Comparison of ENCODE assay signal across 8 cellular contexts in the genomic region with DNA sequence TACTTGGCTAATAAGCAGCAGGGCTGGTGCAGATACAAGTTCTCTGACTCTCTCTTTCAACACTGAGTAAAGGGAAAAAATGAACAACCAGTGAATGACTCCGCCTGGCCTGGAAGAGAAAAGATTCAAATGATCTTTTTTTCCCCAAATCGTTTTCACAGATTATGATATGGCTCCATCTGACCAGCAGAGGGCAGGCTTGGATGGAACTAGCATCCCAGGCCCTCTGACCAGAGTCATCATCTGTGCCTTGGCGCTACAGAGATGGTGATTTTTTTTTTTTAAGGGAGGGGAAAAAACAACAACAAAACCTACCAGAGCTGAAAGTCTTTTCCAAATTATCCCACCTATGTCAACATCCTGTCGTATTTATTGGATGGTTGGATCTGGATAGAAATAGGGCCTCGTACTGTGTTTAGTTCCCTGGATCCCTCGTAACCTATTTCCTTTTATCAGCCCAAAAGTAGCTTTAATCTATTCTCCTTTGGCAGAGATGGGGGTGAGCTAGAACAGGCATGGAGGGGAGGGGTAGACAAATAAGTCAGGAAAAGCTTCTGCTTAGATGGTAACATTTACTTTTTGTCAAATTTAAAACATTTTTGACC.
DNase-seq lines count a peak whose midpoint lies in the region; ATAC-seq and TF ChIP-seq lines count a peak whose summit lies in the region.

No MANE protein-coding gene starts in this region.

- H3K23ac ChIP-seq in mesenchymal stem cell (ENCODE audit: low read length in 2 of 2) = no peak overlapping the region

- no peaks in the 10 kb centered on the region for H3K27me3 ChIP-seq in endodermal cell (ENCODE audit: control insufficient read depth, insufficient read depth, low read length, poor library complexity, severe bottlenecking)
- H3K27me3 ChIP-seq in mesenchymal stem cell (ENCODE audit: control insufficient read depth in 1 of 2, insufficient read depth in 1 of 2, low read length in 2 of 2) = no peaks in the 10 kb centered on the region

- H3K18ac ChIP-seq in mesenchymal stem cell (ENCODE audit: low read depth in 1 of 2, low read length in 2 of 2) = no peak overlapping the region

- no peaks in the 10 kb centered on the region for H3K36me3 ChIP-seq in endodermal cell (ENCODE audit: control insufficient read depth, insufficient read depth, low read length)
- peaks cover 0 to 4% of the 10 kb centered on the region in 2 experiments for H3K36me3 ChIP-seq in mesenchymal stem cell (ENCODE audit: control insufficient read depth in 1 of 2, insufficient read depth in 2 of 2, low read depth in 1 of 2, low read length in 2 of 2)

- no peak overlapping the region for H4K8ac ChIP-seq in mesenchymal stem cell (ENCODE audit: low read length)

- H2BK5ac ChIP-seq in mesenchymal stem cell (ENCODE audit: low read depth, low read length, poor library complexity, severe bottlenecking) = no peak overlapping the region

- H3K4me1 ChIP-seq in endodermal cell (ENCODE audit: control insufficient read depth, insufficient read depth, low read length) (no peaks in the 10 kb centered on the region), mesenchymal stem cell (ENCODE audit: control insufficient read depth, insufficient read depth, low read depth, low read length) (no peaks in the 10 kb centered on the region)

- H3K79me1 ChIP-seq in mesenchymal stem cell (replicated peaks; ENCODE audit: low read length, poor library complexity, severe bottlenecking) = peaks cover 1% of the 10 kb centered on the region

- no peak overlapping the region for H3K4me2 ChIP-seq in mesenchymal stem cell (ENCODE audit: low read length, poor library complexity, severe bottlenecking)

- H3K4me3 ChIP-seq in endodermal cell (ENCODE audit: low read length) (no peak overlapping the region), mesenchymal stem cell (ENCODE audit: insufficient read depth in 1 of 2, low read depth in 1 of 2, low read length in 2 of 2) (peak overlapping the region in 1 of 2 experiments; percentile 17)

- no peak overlapping the region for H2BK15ac ChIP-seq in mesenchymal stem cell (ENCODE audit: low read depth, poor library complexity, severe bottlenecking)

- no peaks in the 10 kb centered on the region for H3K9me3 ChIP-seq in endodermal cell (ENCODE audit: control insufficient read depth, low read length)
- H3K9me3 ChIP-seq in mesenchymal stem cell (ENCODE audit: control insufficient read depth, low read length) = no peaks in the 10 kb centered on the region

- no peak overlapping the region for H2AK5ac ChIP-seq in mesenchymal stem cell (ENCODE audit: low read length, severe bottlenecking)

- H3K9me3 Mint-ChIP-seq in endodermal cell = no peaks in the 10 kb centered on the region
- no peaks in the 10 kb centered on the region for H3K9me3 Mint-ChIP-seq in stimulated activated effector memory CD8-positive, alpha-beta T cell treated with anti-CD3 and anti-CD28 coated beads, Interleukin-12 subunit alpha, Interleukin-12 subunit beta, amount 100 ng/mL, for 72 hours

- H2BK12ac ChIP-seq in mesenchymal stem cell (ENCODE audit: low read length in 2 of 2) = no peak overlapping the region

- H3K9ac ChIP-seq in endodermal cell (ENCODE audit: extremely low read depth, low read length, poor library complexity, severe bottlenecking) (no peak overlapping the region), mesenchymal stem cell (ENCODE audit: low read length) (peak overlapping the region; percentile 76)

- no peak overlapping the region for H3K4ac ChIP-seq in mesenchymal stem cell (ENCODE audit: low read depth in 1 of 2, low read length in 2 of 2)

- H4K91ac ChIP-seq in mesenchymal stem cell (ENCODE audit: low read length) = no peak overlapping the region

- H3K4me1 Mint-ChIP-seq in endodermal cell = no peaks in the 10 kb centered on the region
- no peaks in the 10 kb centered on the region for H3K4me1 Mint-ChIP-seq in stimulated activated effector memory CD8-positive, alpha-beta T cell treated with anti-CD3 and anti-CD28 coated beads, Interleukin-12 subunit alpha, Interleukin-12 subunit beta, amount 100 ng/mL, for 72 hours

- TF ChIP-seq CTCF in endodermal cell (conservative IDR thresholded peaks at IDR 0.05) = peak; percentile 90

- no peak overlapping the region for H2BK120ac ChIP-seq in mesenchymal stem cell (ENCODE audit: low read depth, low read length)

- ATAC-seq in HG02678 (IDR thresholded peaks at IDR 0.05; ENCODE audit: unreplicated experiment) = peak; percentile 86
- peak; percentile 70 for ATAC-seq in stimulated activated effector memory CD8-positive, alpha-beta T cell treated with anti-CD3 and anti-CD28 coated beads, Interleukin-12 subunit alpha, Interleukin-12 subunit beta, amount 100 ng/mL, for 72 hours

- H3K27me3 Mint-ChIP-seq in endodermal cell (ENCODE audit: insufficient read depth) = peaks cover 2% of the 10 kb centered on the region

- no peaks in the 10 kb centered on the region for H3K36me3 Mint-ChIP-seq in endodermal cell (ENCODE audit: low read depth)
- H3K36me3 Mint-ChIP-seq in stimulated activated effector memory CD8-positive, alpha-beta T cell treated with anti-CD3 and anti-CD28 coated beads, Interleukin-12 subunit alpha, Interleukin-12 subunit beta, amount 100 ng/mL, for 72 hours = no peaks in the 10 kb centered on the region

- H3K27ac Mint-ChIP-seq in endodermal cell = no peak overlapping the region
- no peak overlapping the region for H3K27ac Mint-ChIP-seq in stimulated activated effector memory CD8-positive, alpha-beta T cell treated with anti-CD3 and anti-CD28 coated beads, Interleukin-12 subunit alpha, Interleukin-12 subunit beta, amount 100 ng/mL, for 72 hours

- H3K27ac ChIP-seq in endodermal cell (ENCODE audit: low read depth, low read length) (no peak overlapping the region), mesenchymal stem cell (ENCODE audit: low read length, poor library complexity, severe bottlenecking) (no peak overlapping the region)

- 61 to 71% methylated on average over 1 to 4 of the region's 6 CpGs for WGBS in endodermal cell (ENCODE audit: insufficient coverage in 1 of 2, insufficient read length in 1 of 2), 2 experiments
- 5% methylated on average over 2 of the region's 6 CpGs for WGBS in mesenchymal stem cell

- H3K14ac ChIP-seq in mesenchymal stem cell (ENCODE audit: low read length in 2 of 2) = no peak overlapping the region

- DNase-seq in activated CD4-positive, alpha-beta T cell treated with anti-CD3 and anti-CD28 coated beads for 24 hours (ENCODE audit: low read depth in 2 of 2) = peak; percentile 19 to 40
- DNase-seq in activated CD4-positive, alpha-beta T cell treated with anti-CD3 and anti-CD28 coated beads for 1 hour = no peak
- DNase-seq in NCI-H1694 treated with DMSO at 0.1 percent for 48 hours (lab: John Stamatoyannopoulos, UW) = peak; percentile 11
- DNase-seq in activated CD4-positive, alpha-beta T cell treated with anti-CD3 and anti-CD28 coated beads for 4 hours = peak; percentile 18 to 20
- DNase-seq in endodermal cell = peak; percentile 83
- DNase-seq in mesenchymal stem cell = peak; percentile 67
- peak; percentile 8 to 63 for DNase-seq in stimulated activated effector memory CD8-positive, alpha-beta T cell treated with anti-CD3 and anti-CD28 coated beads, Interleukin-12 subunit alpha, Interleukin-12 subunit beta, amount 100 ng/mL, for 72 hours (ENCODE audit: low spot score in 2 of 2)

- H3K4me3 Mint-ChIP-seq in endodermal cell = no peak overlapping the region
- H3K4me3 Mint-ChIP-seq in stimulated activated effector memory CD8-positive, alpha-beta T cell treated with anti-CD3 and anti-CD28 coated beads, Interleukin-12 subunit alpha, Interleukin-12 subunit beta, amount 100 ng/mL, for 72 hours = no peak overlapping the region

- H2AFZ ChIP-seq in mesenchymal stem cell (ENCODE audit: low read depth, low read length) = no peak overlapping the region
